ENCODE assay signal across 16 cellular contexts in genomic region chr1:234316486-234316885, GRCh38. TPM values are rescaled to one million over a fixed set of nuclear protein-coding genes. Genes with fewer than 3 reads are reported as not detected.
DNase-seq lines count a peak whose midpoint lies in the region; ATAC-seq, FAIRE-seq and TF ChIP-seq lines count a peak whose summit lies in the region.
"Had no signal": no experiment of that assay in that cellular context is flagged by ENCODE, and none has a peak within 500 bp of the region (broad histone marks: within the 10 kb centered on the region; RNA-seq: fewer than 3 reads in every experiment).

No MANE protein-coding gene starts in this region.

- intact Hi-C loops in HepG2 (cut with micrococcal nuclease; ENCODE audit: unreplicated experiment) = no loop called here
- intact Hi-C loops in right lobe of liver (cut with DNase I) = no loop called here

- no peak overlapping the region for H2AFZ ChIP-seq in HepG2 (ENCODE audit: low read length)
- H2AFZ ChIP-seq in Loucy (ENCODE audit: low read length) = no peak overlapping the region

- H3K36me3 ChIP-seq in HepG2 (replicated peaks in 1 of 2; ENCODE audit: control insufficient read depth in 1 of 2, insufficient read depth in 2 of 2, low read length in 2 of 2) = no peaks in the 10 kb centered on the region
- H3K36me3 ChIP-seq in right lobe of liver = no peaks in the 10 kb centered on the region
- no peaks in the 10 kb centered on the region for H3K36me3 ChIP-seq in Loucy (ENCODE audit: insufficient read depth, low read length)
- H3K36me3 ChIP-seq: SJCRH30 had no signal

- H3K4me1 ChIP-seq in HepG2 (ENCODE audit: insufficient read depth, low read length) (peaks cover 85% of the 10 kb centered on the region), right lobe of liver (peaks cover 0 to 11% (median 4%) of the 10 kb centered on the region in 4 donors), Loucy (ENCODE audit: insufficient read depth, low read length, poor library complexity, severe bottlenecking) (peaks cover 56% of the 10 kb centered on the region)
- H3K4me1 ChIP-seq: SJCRH30 had no signal

- H3K27ac Mint-ChIP-seq in central memory CD8-positive, alpha-beta T cell (ENCODE audit: low read depth) = peak overlapping the region; percentile 11
- H3K27ac Mint-ChIP-seq in stimulated activated effector memory CD8-positive, alpha-beta T cell treated with anti-CD3 and anti-CD28 coated beads, Interleukin-12 subunit alpha, Interleukin-12 subunit beta, amount 100 ng/mL, for 72 hours = peak overlapping the region; percentile 73
- H3K27ac Mint-ChIP-seq: H9 had no signal

- CTCF ChIA-PET in HepG2 (lab: Yijun Ruan, JAX; ENCODE audit: low intra/inter-chr PET ratio, low total read pairs) = no interaction called here

- H3K27ac ChIP-seq in HepG2 (ENCODE audit: extremely low read length, insufficient read depth, low read length) (no peak overlapping the region), right lobe of liver (no peak overlapping the region)
- H3K27ac ChIP-seq: SJCRH30 had no signal

- DNase-seq in HepG2 (ENCODE audit: low spot score) = no peak
- DNase-seq in right lobe of liver = no peak
- no peak for DNase-seq in central memory CD8-positive, alpha-beta T cell (ENCODE audit: low spot score in 2 of 2)
- DNase-seq in stimulated activated effector memory CD8-positive, alpha-beta T cell treated with anti-CD3 and anti-CD28 coated beads, Interleukin-12 subunit alpha, Interleukin-12 subunit beta, amount 100 ng/mL, for 72 hours (ENCODE audit: low spot score in 2 of 2) = no peak
- DNase-seq in NCI-H446 treated with DMSO at 0.1 percent for 48 hours (lab: John Stamatoyannopoulos, UW) = no peak
- no peak for DNase-seq in C1 segment of cervical spinal cord (lab: John Stamatoyannopoulos, UW)
- no peak for DNase-seq in stimulated activated CD4-positive, alpha-beta T cell treated with anti-CD3 and anti-CD28 coated beads, Interleukin-2, amount 100 ng/mL, for 24 hours
- DNase-seq: DMS 273 treated with DMSO at 0.1 percent for 48 hours, H9, KG1, MV-4-11, NCI-H187, SJCRH30 had no signal

- TF ChIP-seq CTCF in HepG2 (CRISPR knock-in tag; IDR thresholded peaks at IDR 0.05) (no peak), right lobe of liver (IDR thresholded peaks at IDR 0.05) (no peak), Loucy (conservative IDR thresholded peaks at IDR 0.05; ENCODE audit: low read length) (no peak)

- no peak overlapping the region for H3K4me3 Mint-ChIP-seq in central memory CD8-positive, alpha-beta T cell
- peak overlapping the region; percentile 48 for H3K4me3 Mint-ChIP-seq in stimulated activated effector memory CD8-positive, alpha-beta T cell treated with anti-CD3 and anti-CD28 coated beads, Interleukin-12 subunit alpha, Interleukin-12 subunit beta, amount 100 ng/mL, for 72 hours
- H3K4me3 Mint-ChIP-seq: H9 had no signal

- H3K9ac ChIP-seq in HepG2 (ENCODE audit: insufficient read depth, low read depth, low read length) = no peak overlapping the region
- peak overlapping the region; percentile 64 for H3K9ac ChIP-seq in Loucy (ENCODE audit: low read depth, low read length, poor library complexity, severe bottlenecking)

- H3K9me3 ChIP-seq in HepG2 (ENCODE audit: low read length) = no peaks in the 10 kb centered on the region
- H3K9me3 ChIP-seq in right lobe of liver = no peaks in the 10 kb centered on the region
- H3K9me3 ChIP-seq in Loucy (ENCODE audit: insufficient read depth, low read depth, low read length) = no peaks in the 10 kb centered on the region
- H3K9me3 ChIP-seq: A549, SJCRH30 had no signal

- H3K79me2 ChIP-seq in HepG2 (ENCODE audit: insufficient read depth, low read length) = no peaks in the 10 kb centered on the region
- H3K79me2 ChIP-seq in Loucy (ENCODE audit: insufficient read depth, low read length) = no peaks in the 10 kb centered on the region

- H4K20me1 ChIP-seq in HepG2 (ENCODE audit: insufficient read depth, low read length) (no peaks in the 10 kb centered on the region), Loucy (ENCODE audit: insufficient read depth, low read length, poor library complexity, severe bottlenecking) (no peaks in the 10 kb centered on the region)

- no peak for TF ChIP-seq RAD21 in HepG2 (CRISPR knock-in tag; IDR thresholded peaks at IDR 0.05)

- in situ Hi-C loops in HepG2 (cut with HindIII; ENCODE audit: extremely low pct_ligation_motif_present, low pct_unique_long_range_greater_than_20kb) = loop anchor here (25.0 kb wide), 1 partner anchor 179 kb away; no protein-coding TSS in a partner anchor

- H3K9me3 Mint-ChIP-seq in central memory CD8-positive, alpha-beta T cell = no peaks in the 10 kb centered on the region
- no peaks in the 10 kb centered on the region for H3K9me3 Mint-ChIP-seq in stimulated activated effector memory CD8-positive, alpha-beta T cell treated with anti-CD3 and anti-CD28 coated beads, Interleukin-12 subunit alpha, Interleukin-12 subunit beta, amount 100 ng/mL, for 72 hours
- H3K9me3 Mint-ChIP-seq: H9 had no signal

- no peaks in the 10 kb centered on the region; a peak in 1 of 5 replicates for H3K27me3 ChIP-seq in HepG2 (ENCODE audit: control insufficient read depth in 1 of 2, insufficient read depth in 2 of 2, low read length in 2 of 2)
- H3K27me3 ChIP-seq in right lobe of liver = no peaks in the 10 kb centered on the region
- H3K27me3 ChIP-seq in Loucy (ENCODE audit: insufficient read depth, low read length, poor library complexity, severe bottlenecking) = no peaks in the 10 kb centered on the region

- H3K36me3 Mint-ChIP-seq in central memory CD8-positive, alpha-beta T cell (ENCODE audit: insufficient read depth) = peaks cover 2% of the 10 kb centered on the region
- no peaks in the 10 kb centered on the region for H3K36me3 Mint-ChIP-seq in stimulated activated effector memory CD8-positive, alpha-beta T cell treated with anti-CD3 and anti-CD28 coated beads, Interleukin-12 subunit alpha, Interleukin-12 subunit beta, amount 100 ng/mL, for 72 hours

- no peak for FAIRE-seq in HepG2 (lab: Jason Lieb, UNC)
- FAIRE-seq: A549, G401.6 had no signal

- H3K4me1 Mint-ChIP-seq in central memory CD8-positive, alpha-beta T cell = peaks cover 27% of the 10 kb centered on the region
- peaks cover 76% of the 10 kb centered on the region for H3K4me1 Mint-ChIP-seq in stimulated activated effector memory CD8-positive, alpha-beta T cell treated with anti-CD3 and anti-CD28 coated beads, Interleukin-12 subunit alpha, Interleukin-12 subunit beta, amount 100 ng/mL, for 72 hours

- H3K4me3 ChIP-seq in HepG2 (replicated peaks in 1 of 3; ENCODE audit: insufficient read depth in 1 of 3, low read depth in 2 of 3, low read length in 3 of 3) (no peak overlapping the region), right lobe of liver (no peak overlapping the region), Loucy (ENCODE audit: low read length, poor library complexity, severe bottlenecking) (no peak overlapping the region)
- H3K4me3 ChIP-seq: A549, SJCRH30 had no signal

- peaks cover 8% of the 10 kb centered on the region; the same call in 1 of the 2 replicates for H3F3A ChIP-seq in Loucy (ENCODE audit: low read depth)

- TF ChIP-seq EP300 in HepG2 (IDR thresholded peaks at IDR 0.05; ENCODE audit: low read depth in 2 of 2, low read length in 2 of 2) (no peak), HepG2 (CRISPR knock-in tag; IDR thresholded peaks at IDR 0.05; ENCODE audit: borderline replicate concordance) (no peak)

- H3K4me2 ChIP-seq in HepG2 (ENCODE audit: low read depth, low read length) = no peak overlapping the region
- no peak overlapping the region for H3K4me2 ChIP-seq in Loucy (ENCODE audit: low read depth, low read length, poor library complexity, severe bottlenecking)
- H3K4me2 ChIP-seq: A549 had no signal

- WGBS in HepG2 (ENCODE audit: low lambda C conversion rate) = 92% methylated on average over 18 of the region's 18 CpGs
- 87% methylated on average over 11 of the region's 18 CpGs for WGBS in right lobe of liver (ENCODE audit: insufficient coverage, low coverage, low lambda C conversion rate, missing lambda C conversion rate)

- TF ChIP-seq POLR2A in HepG2 (IDR thresholded peaks at IDR 0.05; ENCODE audit: insufficient read depth in 1 of 2, low read depth in 2 of 2, low read length in 2 of 2) = no peak
- no peak for TF ChIP-seq POLR2A in right lobe of liver (IDR thresholded peaks at IDR 0.05)

- POLR2A ChIA-PET in HepG2 (lab: Yijun Ruan, JAX) = no interaction called here

- no peaks in the 10 kb centered on the region for H3K27me3 Mint-ChIP-seq in central memory CD8-positive, alpha-beta T cell

- ATAC-seq in HepG2 (no peak), right lobe of liver (no peak)
- no peak for ATAC-seq in central memory CD8-positive, alpha-beta T cell (replicated peaks; ENCODE audit: extremely low read depth, poor library complexity, severe bottlenecking)
- no peak for ATAC-seq in stimulated activated effector memory CD8-positive, alpha-beta T cell treated with anti-CD3 and anti-CD28 coated beads, Interleukin-12 subunit alpha, Interleukin-12 subunit beta, amount 100 ng/mL, for 72 hours
- ATAC-seq: A549 had no signal

- BruUV-seq in HepG2 (replicated peaks; lab: Mats Ljungman, UMichigan) = no TSS peak

- H3K9me2 ChIP-seq in Loucy (replicated peaks; ENCODE audit: low read depth, low read length) = no peaks in the 10 kb centered on the region

RNA-seq across cellular contexts. Expression of gene COA6, which starts 56.8 kb away (rescaled TPM):
- total RNA-seq in HepG2 (2016; rRNA removed; fragmentation: Illumina TruSeq; extraction: Trizol) = 104 and 158 TPM in 2 replicates
- 65.3 and 66.5 TPM in 2 replicates for total RNA-seq in HepG2 (2016; cell fraction: cytosol; rRNA removed; fragmentation: Illumina TruSeq; extraction: Trizol; ENCODE audit: low read depth)
- total RNA-seq in HepG2 (2016; cell fraction: insoluble cytoplasmic fraction; rRNA removed; fragmentation: Illumina TruSeq; extraction: Trizol) = 117 and 175 TPM in 2 replicates
- 73.2 and 76.4 TPM in 2 replicates for total RNA-seq in HepG2 (2016; cell fraction: membrane; rRNA removed; fragmentation: Illumina TruSeq; extraction: Trizol)
- total RNA-seq in HepG2 (2016; cell fraction: nucleus; rRNA removed; fragmentation: Illumina TruSeq; extraction: Trizol) = 44.6 and 50.4 TPM in 2 replicates
- 29.1 and 32.4 TPM in 2 replicates for polyA plus RNA-seq in HepG2 (2011; rRNA removed)
- polyA plus RNA-seq in HepG2 (2011; cell fraction: cytosol; rRNA removed) = 37.1 and 37.6 TPM in 2 replicates
- 12.7 and 13.3 TPM in 2 replicates for polyA plus RNA-seq in HepG2 (2011; cell fraction: nucleus; rRNA removed)
- 49.6 and 68.8 TPM in 2 replicates for polyA plus RNA-seq in HepG2 (2012)
- 84.3 and 106 TPM in 2 replicates for polyA plus RNA-seq in HepG2 (2016; cell fraction: cytosol; fragmentation: Illumina TruSeq; extraction: Trizol; ENCODE audit: low read depth)
- polyA plus RNA-seq in HepG2 (2016; cell fraction: insoluble cytoplasmic fraction; fragmentation: Illumina TruSeq; extraction: Trizol; ENCODE audit: low read depth) = 196 and 215 TPM in 2 replicates
- polyA plus RNA-seq in HepG2 (2016; cell fraction: membrane; fragmentation: Illumina TruSeq; extraction: Trizol; ENCODE audit: low read depth) = 84.2 and 92.6 TPM in 2 replicates
- 92.2 and 92.5 TPM in 2 replicates for polyA plus RNA-seq in HepG2 (2016; cell fraction: nucleus; fragmentation: Illumina TruSeq; extraction: Trizol; ENCODE audit: insufficient read depth, low read depth)
- 12.7 and 15.1 TPM in 2 replicates for polyA minus RNA-seq in HepG2 (2011; rRNA and poly(A)+ RNA removed; ENCODE audit: low replicate concordance)
- polyA minus RNA-seq in HepG2 (2011; cell fraction: cytosol; rRNA and poly(A)+ RNA removed) = 16.5 and 16.7 TPM in 2 replicates
- 12.4 and 16.9 TPM in 2 replicates for polyA minus RNA-seq in HepG2 (2011; cell fraction: nucleus; rRNA and poly(A)+ RNA removed)
- total RNA-seq in right lobe of liver = 10 to 100 TPM; 12.8 to 29.3 (median 16.2) TPM
